8 cellular contexts compared by ENCODE assay signal in the genomic region with DNA sequence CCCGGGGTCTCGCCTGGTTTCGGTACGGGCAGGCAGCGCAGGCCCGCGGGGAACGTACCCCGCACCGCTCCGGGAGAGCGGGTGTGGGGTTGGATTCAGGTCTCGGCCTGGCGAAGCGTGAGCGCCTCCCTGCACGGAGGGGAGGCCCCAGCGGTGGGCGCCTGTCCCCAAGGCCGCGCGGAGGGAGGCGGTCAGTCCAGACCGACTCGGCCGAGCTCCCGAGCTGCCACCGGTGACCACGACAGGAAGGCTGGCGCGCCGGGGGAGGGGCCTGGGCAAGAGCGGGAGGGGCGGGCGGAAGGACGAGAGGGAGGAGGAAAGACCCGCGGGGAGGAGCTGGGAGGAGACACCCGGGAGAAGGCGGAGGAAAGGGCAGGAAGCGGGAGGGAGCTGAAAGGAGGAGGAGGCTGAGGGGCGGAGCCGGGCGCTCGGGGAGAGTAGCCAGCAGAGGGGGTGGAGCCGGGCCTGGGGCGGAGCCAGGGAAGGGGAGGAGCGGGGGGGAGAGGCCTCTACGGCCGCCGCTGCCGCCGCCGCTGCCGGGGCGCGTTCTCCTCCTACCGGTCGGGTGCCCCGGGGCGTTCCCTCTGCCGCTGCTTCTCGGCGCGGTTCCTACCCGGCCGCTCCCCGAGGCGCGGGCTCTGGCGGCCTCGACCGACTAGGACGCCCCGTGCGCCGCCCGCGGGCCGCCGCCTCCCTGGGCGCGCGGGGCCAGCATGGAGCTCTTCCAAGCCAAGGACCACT. TPM values are rescaled to one million over a fixed set of nuclear protein-coding genes. Genes with fewer than 3 reads are reported as not detected.
DNase-seq lines count a peak whose midpoint lies in the region; ATAC-seq and TF ChIP-seq lines count a peak whose summit lies in the region.

A gene with protein sequence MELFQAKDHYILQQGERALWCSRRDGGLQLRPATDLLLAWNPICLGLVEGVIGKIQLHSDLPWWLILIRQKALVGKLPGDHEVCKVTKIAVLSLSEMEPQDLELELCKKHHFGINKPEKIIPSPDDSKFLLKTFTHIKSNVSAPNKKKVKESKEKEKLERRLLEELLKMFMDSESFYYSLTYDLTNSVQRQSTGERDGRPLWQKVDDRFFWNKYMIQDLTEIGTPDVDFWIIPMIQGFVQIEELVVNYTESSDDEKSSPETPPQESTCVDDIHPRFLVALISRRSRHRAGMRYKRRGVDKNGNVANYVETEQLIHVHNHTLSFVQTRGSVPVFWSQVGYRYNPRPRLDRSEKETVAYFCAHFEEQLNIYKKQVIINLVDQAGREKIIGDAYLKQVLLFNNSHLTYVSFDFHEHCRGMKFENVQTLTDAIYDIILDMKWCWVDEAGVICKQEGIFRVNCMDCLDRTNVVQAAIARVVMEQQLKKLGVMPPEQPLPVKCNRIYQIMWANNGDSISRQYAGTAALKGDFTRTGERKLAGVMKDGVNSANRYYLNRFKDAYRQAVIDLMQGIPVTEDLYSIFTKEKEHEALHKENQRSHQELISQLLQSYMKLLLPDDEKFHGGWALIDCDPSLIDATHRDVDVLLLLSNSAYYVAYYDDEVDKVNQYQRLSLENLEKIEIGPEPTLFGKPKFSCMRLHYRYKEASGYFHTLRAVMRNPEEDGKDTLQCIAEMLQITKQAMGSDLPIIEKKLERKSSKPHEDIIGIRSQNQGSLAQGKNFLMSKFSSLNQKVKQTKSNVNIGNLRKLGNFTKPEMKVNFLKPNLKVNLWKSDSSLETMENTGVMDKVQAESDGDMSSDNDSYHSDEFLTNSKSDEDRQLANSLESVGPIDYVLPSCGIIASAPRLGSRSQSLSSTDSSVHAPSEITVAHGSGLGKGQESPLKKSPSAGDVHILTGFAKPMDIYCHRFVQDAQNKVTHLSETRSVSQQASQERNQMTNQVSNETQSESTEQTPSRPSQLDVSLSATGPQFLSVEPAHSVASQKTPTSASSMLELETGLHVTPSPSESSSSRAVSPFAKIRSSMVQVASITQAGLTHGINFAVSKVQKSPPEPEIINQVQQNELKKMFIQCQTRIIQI (plus strand): TSS at position 501 of the 741 bp plus-strand sequence. CDS start 213 bp downstream, at position 714.

- H4K20me1 ChIP-seq in PC-3 (ENCODE audit: low read length) = peaks cover 8% of the 10 kb centered on the region; the same call in 1 of the 2 replicates

- peak within 1 kb of the TSS; percentile 90 for H3K27ac Mint-ChIP-seq in activated T-cell treated with anti-CD3 and anti-CD28 coated beads, Interleukin-2, amount 50 U/mL, for 24 hours

- no peaks in the 10 kb centered on the region for H3K9me3 ChIP-seq in PC-3 (ENCODE audit: low read length)
- H3K9me3 ChIP-seq in esophagus (ENCODE audit: control insufficient read depth in 2 of 2, insufficient read depth in 1 of 2, low read depth in 1 of 2, low read length in 1 of 2) = no peaks in the 10 kb centered on the region
- no peaks in the 10 kb centered on the region for H3K9me3 ChIP-seq in muscle layer of colon (ENCODE audit: low read length)

- peak within 1 kb of the TSS; percentile 88 for H3K4me3 Mint-ChIP-seq in activated T-cell treated with anti-CD3 and anti-CD28 coated beads, Interleukin-2, amount 50 U/mL, for 24 hours

- peaks cover 24% of the 10 kb centered on the region for H3K4me1 ChIP-seq in PC-3 (ENCODE audit: insufficient read depth, low read length)
- peaks cover 0 to 6% of the 10 kb centered on the region in 2 donors for H3K4me1 ChIP-seq in esophagus (ENCODE audit: control insufficient read depth in 2 of 2, insufficient read depth in 2 of 2, low read length in 1 of 2)
- peaks cover 34% of the 10 kb centered on the region for H3K4me1 ChIP-seq in muscle layer of colon (ENCODE audit: insufficient read depth, low read length)

- ATAC-seq in GM21619 (IDR thresholded peaks at IDR 0.05; ENCODE audit: unreplicated experiment) = peak; percentile 89
- ATAC-seq in PC-3 = peak; percentile 89

- intact Hi-C loops in PC-3 (cut with micrococcal nuclease) = loop anchor here (1.0 to 5.0 kb wide), 3 partner anchors 39 to 128 kb away; a partner anchor contains a TSS

- H3K36me3 Mint-ChIP-seq in activated T-cell treated with anti-CD3 and anti-CD28 coated beads, Interleukin-2, amount 50 U/mL, for 24 hours (ENCODE audit: low read depth) = peaks cover 16% of the 10 kb centered on the region

- H3K36me3 ChIP-seq in PC-3 (ENCODE audit: low read depth, low read length) (no peaks in the 10 kb centered on the region), esophagus (ENCODE audit: control insufficient read depth in 2 of 2, insufficient read depth in 2 of 2, low read length in 1 of 2) (no peaks in the 10 kb centered on the region), muscle layer of colon (ENCODE audit: insufficient read depth, low read length) (no peaks in the 10 kb centered on the region)

- H3K27me3 ChIP-seq in PC-3 (ENCODE audit: low read length) (no peaks in the 10 kb centered on the region), esophagus (ENCODE audit: control insufficient read depth in 1 of 2, insufficient read depth in 2 of 2, low read length in 2 of 2) (no peaks in the 10 kb centered on the region), muscle layer of colon (ENCODE audit: control insufficient read depth in 1 of 2, insufficient read depth in 2 of 2, low read length in 2 of 2) (no peaks in the 10 kb centered on the region)

- H3K9ac ChIP-seq in PC-3 (ENCODE audit: low read length) (peak within 1 kb of the TSS; percentile 90), muscle layer of colon (ENCODE audit: low read length) (peak within 1 kb of the TSS; percentile 92)

- peak within 1 kb of the TSS; percentile 64 for H3K4me3 ChIP-seq in Jurkat, Clone E6-1 (ENCODE audit: low read length)
- H3K4me3 ChIP-seq in PC-3 (ENCODE audit: low read length) (peak within 1 kb of the TSS; percentile 82), esophagus (ENCODE audit: low read depth in 1 of 2, low read length in 2 of 2) (peak within 1 kb of the TSS; percentile 71 to 78), muscle layer of colon (ENCODE audit: low read depth in 1 of 2, low read length in 2 of 2) (peak within 1 kb of the TSS; percentile 64 to 97)

- DNase-seq in DMS153 (lab: John Stamatoyannopoulos, UW) = peak; percentile 95
- DNase-seq in Jurkat, Clone E6-1 (ENCODE audit: low read depth, low spot score) = peak; percentile 95
- DNase-seq in PC-3 = peak; percentile 93
- peak; percentile 100 for DNase-seq in activated T-cell treated with anti-CD3 and anti-CD28 coated beads, Interleukin-2, amount 50 U/mL, for 24 hours
- DNase-seq in stimulated activated CD8-positive, alpha-beta memory T cell treated with anti-CD3 and anti-CD28 coated beads, Interleukin-7, amount 100 ng/mL, for 24 hours (ENCODE audit: low read depth) = peak; percentile 99

- 0 to 1% methylated on average over 43 to 84 of the region's 84 CpGs for WGBS in esophagus, 2 donors

- POLR2A ChIA-PET in PC-3 (lab: Charles Lee; ENCODE audit: unreplicated experiment) = interaction anchor here (0.5 to 0.7 kb wide), 8 partner anchors 19 to 516 kb away, joined by 3 to 13 read pairs (median 4); no protein-coding TSS in a partner anchor

- no peaks in the 10 kb centered on the region for H3K9me2 ChIP-seq in PC-3 (replicated peaks; ENCODE audit: low read length)

- H3K9me3 Mint-ChIP-seq in activated T-cell treated with anti-CD3 and anti-CD28 coated beads, Interleukin-2, amount 50 U/mL, for 24 hours = no peaks in the 10 kb centered on the region

- no peaks in the 10 kb centered on the region for H3K27me3 Mint-ChIP-seq in activated T-cell treated with anti-CD3 and anti-CD28 coated beads, Interleukin-2, amount 50 U/mL, for 24 hours

- BruUV-seq in PC-3 (replicated peaks; lab: Mats Ljungman, UMichigan) = no TSS peak

- CTCF ChIA-PET in PC-3 (lab: Charles Lee) = interaction anchor here (0.9 to 1.3 kb wide), 3 partner anchors 39 to 134 kb away, joined by 4 to 6 read pairs (median 6); no protein-coding TSS in a partner anchor

- H3K79me2 ChIP-seq in PC-3 (ENCODE audit: low read length) = peaks cover 37% of the 10 kb centered on the region

- peaks cover 48% of the 10 kb centered on the region for H3K4me1 Mint-ChIP-seq in activated T-cell treated with anti-CD3 and anti-CD28 coated beads, Interleukin-2, amount 50 U/mL, for 24 hours (ENCODE audit: low read depth)

- H3K4me2 ChIP-seq in PC-3 (ENCODE audit: low read length) = peak within 1 kb of the TSS; percentile 99

- H2AFZ ChIP-seq in PC-3 (ENCODE audit: low read length) = peak within 1 kb of the TSS; percentile 77

- peak within 1 kb of the TSS; percentile 68 for H3K27ac ChIP-seq in PC-3 (ENCODE audit: low read length)
- H3K27ac ChIP-seq in esophagus (ENCODE audit: low read depth in 2 of 2, low read length in 1 of 2) = peak within 1 kb of the TSS; percentile 86 to 93
- peak within 1 kb of the TSS; percentile 94 for H3K27ac ChIP-seq in muscle layer of colon (ENCODE audit: low read depth, low read length)

- H3F3A ChIP-seq in PC-3 (ENCODE audit: low read length, unreplicated experiment) = no peaks in the 10 kb centered on the region

- no peak for TF ChIP-seq CTCF in PC-3 (conservative IDR thresholded peaks at IDR 0.05; ENCODE audit: low read depth, low read length)

RNA-seq across cellular contexts. Expression of the gene that starts here (rescaled TPM):
- polyA plus RNA-seq in Jurkat, Clone E6-1 (2012; ENCODE audit: insufficient read depth, insufficient read length) = 9.1 TPM
- 8.1 and 8.2 TPM in 2 replicates for total RNA-seq in PC-3 (2014; rRNA removed)
- polyA plus RNA-seq in esophagus = 1 to 10 TPM; 5.1 to 5.8 TPM

Comparison
In these comparisons a context has a peak if more than half of its experiments do, and no peak if none do; other contexts are left out.
1. Peak in every context shown above with its lines: DNase-seq, ATAC-seq, H3K4me3 ChIP-seq and H3K27ac ChIP-seq.